Comparison of ENCODE assay signal across 1 cellular context in genomic region chr2:177758591-177759371, GRCh38.
TF ChIP-seq lines count a peak whose summit lies in the region.

No MANE protein-coding gene starts in this region.

TF ChIP-seq in endothelial cell of umbilical vein, 7 proteins besides CTCF, POLR2A, EP300 and RAD21:
- TF ChIP-seq, protein P1, sequence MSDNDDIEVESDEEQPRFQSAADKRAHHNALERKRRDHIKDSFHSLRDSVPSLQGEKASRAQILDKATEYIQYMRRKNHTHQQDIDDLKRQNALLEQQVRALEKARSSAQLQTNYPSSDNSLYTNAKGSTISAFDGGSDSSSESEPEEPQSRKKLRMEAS (IDR thresholded peaks at IDR 0.05; ENCODE audit: insufficient read depth, insufficient read length) = no peak
- TF ChIP-seq EZH2 (IDR thresholded peaks at IDR 0.05; ENCODE audit: borderline replicate concordance, low read depth, low read length, severe bottlenecking) = no peak
- no peak for TF ChIP-seq FOS (IDR thresholded peaks at IDR 0.05; ENCODE audit: borderline replicate concordance, insufficient read depth, low read length)
- no peak for TF ChIP-seq POLR2AphosphoS5 (IDR thresholded peaks at IDR 0.05; ENCODE audit: insufficient read depth, low read depth, low read length)
